In the genomic region with DNA sequence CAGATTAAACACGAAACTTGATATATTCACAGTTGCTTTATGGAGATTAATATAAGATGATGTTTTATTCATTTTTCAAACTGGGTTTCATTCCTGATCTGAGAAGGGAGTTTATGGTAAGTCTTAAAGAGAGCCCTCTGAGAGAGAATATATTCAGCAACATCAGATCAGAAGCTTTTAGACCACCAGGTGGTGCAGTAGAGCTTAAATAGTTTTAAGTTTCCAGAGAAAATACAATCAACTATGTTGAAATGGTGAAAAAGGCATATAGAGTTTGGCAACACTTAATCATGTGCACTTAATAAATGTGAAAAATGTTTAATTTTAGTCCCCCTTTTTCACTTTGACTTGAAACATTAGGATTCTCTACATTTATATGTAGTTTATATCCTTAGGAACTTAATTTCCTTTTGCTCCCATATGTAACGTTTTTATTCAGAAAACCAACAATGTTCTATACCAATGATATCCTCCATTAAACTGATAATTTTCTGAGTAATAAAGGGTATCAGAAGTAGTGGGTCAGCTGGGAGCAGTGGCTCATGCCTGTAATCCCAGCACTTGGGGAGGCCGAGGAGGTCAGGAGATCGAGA, we compare ENCODE assay signal across 1 cellular context.
TF ChIP-seq lines count a peak whose summit lies in the region.

No MANE protein-coding gene starts in this region.

TF ChIP-seq in liver, 16 proteins besides CTCF, POLR2A, EP300 and RAD21 (continued from another document):
- TF ChIP-seq TAF1 (conservative IDR thresholded peaks at IDR 0.05), result no peak
- TF ChIP-seq NR2F2 (IDR thresholded peaks at IDR 0.05), result no peak
- TF ChIP-seq FOXA2 (IDR thresholded peaks at IDR 0.05), result no peak
- TF ChIP-seq, protein P1, sequence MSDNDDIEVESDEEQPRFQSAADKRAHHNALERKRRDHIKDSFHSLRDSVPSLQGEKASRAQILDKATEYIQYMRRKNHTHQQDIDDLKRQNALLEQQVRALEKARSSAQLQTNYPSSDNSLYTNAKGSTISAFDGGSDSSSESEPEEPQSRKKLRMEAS (IDR thresholded peaks at IDR 0.05), result no peak
